In genomic region chr19:1980782-1981181, GRCh38 we compare ENCODE assay signal across 20 cellular contexts.
"Had no signal": no experiment of that assay in that cellular context is flagged by ENCODE, and none has a peak within 500 bp of the region (broad histone marks: within the 10 kb centered on the region; RNA-seq: fewer than 3 reads in every experiment).

No MANE protein-coding gene starts in this region.

- DNase-seq: cortex of kidney; dorsolateral prefrontal cortex; effector CD4-positive, alpha-beta T cell; natural killer cell; retina; stimulated activated CD4-positive, alpha-beta T cell treated with anti-CD3 and anti-CD28 coated beads, Interleukin-12 subunit alpha, Interleukin-12 subunit beta, amount 100 ng/mL, for 4 hours; stimulated activated CD4-positive, alpha-beta T cell treated with anti-CD3 and anti-CD28 coated beads, Interleukin-1b, Interleukin-23, amount 100 ng/mL, for 48 hours; stimulated activated CD4-positive, alpha-beta T cell treated with anti-CD3 and anti-CD28 coated beads, Interleukin-4, amount 100 ng/mL, for 1 hour; stimulated activated CD8-positive, alpha-beta memory T cell treated with anti-CD3 and anti-CD28 coated beads, Interleukin-4, amount 100 ng/mL, for 48 hours; stimulated activated naive CD4-positive, alpha-beta T cell; stimulated activated naive CD8-positive, alpha-beta T cell treated with anti-CD3 and anti-CD28 coated beads, Interleukin-15, amount 100 ng/mL, for 72 hours had no signal

- H3K27me3 ChIP-seq: dorsolateral prefrontal cortex, neutrophil, pancreas, right lobe of liver, suprapubic skin had no signal

- H3K9me3 ChIP-seq: neutrophil, pancreas, right lobe of liver, suprapubic skin had no signal

- H3K27me3 Mint-ChIP-seq: memory B cell; stimulated activated naive CD8-positive, alpha-beta T cell treated with anti-CD3 and anti-CD28 coated beads, Interleukin-15, amount 100 ng/mL, for 72 hours; type B pancreatic cell had no signal

- H3K36me3 Mint-ChIP-seq: natural killer cell had no signal

- H3K27ac ChIP-seq: dorsolateral prefrontal cortex, neutrophil, pancreas, right lobe of liver, suprapubic skin had no signal

- H3K4me3 Mint-ChIP-seq: memory B cell; natural killer cell; stimulated activated naive CD8-positive, alpha-beta T cell treated with anti-CD3 and anti-CD28 coated beads, Interleukin-15, amount 100 ng/mL, for 72 hours; type B pancreatic cell had no signal

- H3K4me1 ChIP-seq: pancreas, right lobe of liver, suprapubic skin had no signal

- H3K9me3 Mint-ChIP-seq: memory B cell; natural killer cell; stimulated activated naive CD8-positive, alpha-beta T cell treated with anti-CD3 and anti-CD28 coated beads, Interleukin-15, amount 100 ng/mL, for 72 hours; type B pancreatic cell had no signal

- H3K4me3 ChIP-seq: dorsolateral prefrontal cortex, lung, pancreas, right lobe of liver, smooth muscle cell, suprapubic skin had no signal

- H3K27ac Mint-ChIP-seq: natural killer cell had no signal

- H3K4me2 ChIP-seq: smooth muscle cell had no signal

- H3K4me1 Mint-ChIP-seq: memory B cell; natural killer cell; stimulated activated naive CD8-positive, alpha-beta T cell treated with anti-CD3 and anti-CD28 coated beads, Interleukin-15, amount 100 ng/mL, for 72 hours had no signal

- ATAC-seq: left lobe of liver, natural killer cell, pancreas had no signal
